3 cellular contexts compared by ENCODE assay signal in the genomic region with DNA sequence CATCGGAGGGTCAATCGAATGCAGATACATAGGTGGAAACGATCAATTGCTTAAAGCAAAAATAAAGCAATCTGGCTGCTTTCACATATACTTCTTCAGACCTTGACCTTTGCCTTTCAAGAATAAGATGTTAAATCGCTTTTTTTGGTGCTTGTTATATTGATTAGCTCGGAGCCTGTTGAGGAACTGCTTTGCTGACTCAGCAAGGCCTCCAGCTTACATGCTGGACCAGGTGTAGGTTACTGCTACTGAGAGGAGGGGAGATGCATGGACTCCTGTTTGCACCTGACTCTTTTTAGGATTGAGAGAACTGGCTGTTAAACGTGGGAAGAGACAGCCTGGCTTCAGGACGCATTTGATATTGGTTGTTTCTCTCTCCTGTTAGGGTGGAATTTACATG.
TF ChIP-seq lines count a peak whose summit lies in the region.

No MANE protein-coding gene starts in this region.

TF ChIP-seq in A549, 52 proteins besides CTCF, POLR2A, EP300 and RAD21:
- TF ChIP-seq MAFK (IDR thresholded peaks at IDR 0.05; ENCODE audit: partially characterized antibody) (peak; percentile 88), ZC3H11A (IDR thresholded peaks at IDR 0.05) (no peak)

TF ChIP-seq in IMR-90, 13 proteins besides CTCF, POLR2A, EP300 and RAD21:
- no peak for TF ChIP-seq RFX5 (IDR thresholded peaks at IDR 0.05; ENCODE audit: low read depth, low read length)
- TF ChIP-seq SMC3 (IDR thresholded peaks at IDR 0.05; ENCODE audit: low read depth, low read length) = no peak
- TF ChIP-seq CHD1 (IDR thresholded peaks at IDR 0.05; ENCODE audit: low read depth, low read length) = no peak
- no peak for TF ChIP-seq MAZ (IDR thresholded peaks at IDR 0.05; ENCODE audit: borderline replicate concordance, low read depth, low read length)
- TF ChIP-seq MAFK (IDR thresholded peaks at IDR 0.05; ENCODE audit: low read depth, low read length) = peak; percentile 83

TF ChIP-seq in H1, 55 proteins besides CTCF, POLR2A, EP300 and RAD21:
- TF ChIP-seq JUND (IDR thresholded peaks at IDR 0.05; ENCODE audit: low read length) (no peak), MAFK (IDR thresholded peaks at IDR 0.05; ENCODE audit: low read depth, low read length) (peak; percentile 84), CTBP2 (IDR thresholded peaks at IDR 0.05; ENCODE audit: borderline replicate concordance, insufficient read depth, insufficient read length, low read length) (no peak), FOSL1 (IDR thresholded peaks at IDR 0.05; ENCODE audit: insufficient read depth, low read depth, low read length) (no peak)
